ENCODE assay signal across 8 cellular contexts in the genomic region with DNA sequence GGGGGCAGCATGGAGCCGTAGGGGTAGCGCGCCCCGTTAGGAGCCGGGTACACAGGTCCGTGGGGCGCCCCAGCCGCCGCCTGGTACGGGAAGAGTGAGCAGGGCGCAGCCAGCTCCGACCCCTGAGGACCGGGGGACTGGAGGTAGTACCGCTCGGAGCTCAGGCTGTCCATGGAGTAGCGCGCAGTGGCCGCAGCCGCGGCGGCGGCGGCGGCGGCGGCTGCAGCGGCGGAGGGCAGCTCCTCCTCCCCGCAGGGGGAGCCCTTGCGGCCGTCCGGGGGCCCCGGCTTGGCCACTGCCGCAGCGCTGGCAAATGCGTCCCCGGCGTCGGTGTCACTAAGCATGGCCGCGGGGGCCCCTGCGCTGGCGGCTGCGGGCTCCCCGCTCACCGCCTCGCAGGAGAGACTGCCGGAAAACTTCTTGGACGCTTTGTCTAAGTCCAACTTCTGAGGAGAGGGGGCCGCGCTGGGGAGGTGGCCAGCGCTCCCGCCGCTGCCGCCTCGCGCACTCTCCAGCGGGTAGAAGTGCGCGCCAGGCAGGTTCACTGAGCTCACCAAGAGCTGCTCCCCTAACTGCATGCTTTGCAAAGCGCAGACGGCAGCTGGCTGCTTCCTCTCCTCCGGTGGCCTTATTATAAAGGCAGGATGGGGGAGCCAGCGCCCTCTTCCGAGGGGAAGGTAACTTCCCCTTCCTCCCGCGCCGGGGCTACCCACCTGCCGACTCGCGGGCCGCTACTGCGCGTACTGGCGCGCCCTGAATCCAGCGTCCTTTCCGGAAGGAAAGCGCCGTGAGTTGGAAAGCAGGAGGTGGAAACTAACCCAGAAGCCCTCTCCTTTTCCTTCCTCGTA. TPM values are rescaled to one million over a fixed set of nuclear protein-coding genes. Genes with fewer than 3 reads are reported as not detected.
DNase-seq lines count a peak whose midpoint lies in the region; ATAC-seq and TF ChIP-seq lines count a peak whose summit lies in the region.

A gene (minus strand): TSS at position 607 of the 848 bp plus-strand sequence. CDS start 29 bp downstream, at position 578.

- peak within 1 kb of the TSS; percentile 73; the same call in 1 of the 2 replicates for H2AFZ ChIP-seq in PC-9

- H3K27me3 ChIP-seq in CD8-positive, alpha-beta T cell (ENCODE audit: insufficient read depth, low read length): peaks cover 37% of the 10 kb centered on the region
- no peaks in the 10 kb centered on the region for H3K27me3 ChIP-seq in PC-9 (ENCODE audit: insufficient read depth, low read depth)

- peak within 1 kb of the TSS; percentile 77 for H3K27ac Mint-ChIP-seq in CD8-positive, alpha-beta T cell
- no peak within 1 kb of the TSS for H3K27ac Mint-ChIP-seq in activated T-helper 17 cell treated with anti-CD3 and anti-CD28 coated beads, Interleukin-2, amount 50 U/mL, for 72 hours

- intact Hi-C loops in CD8-positive, alpha-beta T cell (cut with DNase I, micrococcal nuclease): loop anchor here (1.0 to 10.0 kb wide), 7 partner anchors 10 to 367 kb away; no protein-coding TSS in a partner anchor
- intact Hi-C loops in PC-9 (cut with micrococcal nuclease; ENCODE audit: unreplicated experiment): no loop called here
- intact Hi-C loops in sciatic nerve (cut with DNase I): no loop called here

- no peaks in the 10 kb centered on the region for H3K9me3 ChIP-seq in CD8-positive, alpha-beta T cell (ENCODE audit: low read length)
- H3K9me3 ChIP-seq in PC-9 (ENCODE audit: insufficient read depth, low read depth): no peaks in the 10 kb centered on the region

- no peaks in the 10 kb centered on the region for H3K79me2 ChIP-seq in PC-9 (ENCODE audit: low read depth)

- H3K36me3 ChIP-seq in CD8-positive, alpha-beta T cell (ENCODE audit: insufficient read depth, low read length): peaks cover 3% of the 10 kb centered on the region
- H3K36me3 ChIP-seq in PC-9 (ENCODE audit: low read depth): no peaks in the 10 kb centered on the region

- DNase-seq in CD8-positive, alpha-beta T cell: peak; percentile 58 to 91 (median 73)
- DNase-seq in PC-9 (peak in 1 of 2 experiments; percentile 34), glomerular visceral epithelial cell (ENCODE audit: extremely low spot score) (peak; percentile 31), sciatic nerve (ENCODE audit: low spot score) (no peak), NCI-H187 treated with DMSO at 0.1 percent for 48 hours (lab: John Stamatoyannopoulos, UW) (no peak)

- H3K4me1 ChIP-seq in CD8-positive, alpha-beta T cell (ENCODE audit: insufficient read depth, low read length): peaks cover 26% of the 10 kb centered on the region
- no peaks in the 10 kb centered on the region for H3K4me1 ChIP-seq in PC-9 (replicated peaks; ENCODE audit: insufficient read depth)

- TF ChIP-seq CTCF in CD8-positive, alpha-beta T cell (IDR thresholded peaks at IDR 0.05): peak; percentile 38
- TF ChIP-seq CTCF in PC-9 (conservative IDR thresholded peaks at IDR 0.05): 0 out of 2 replicates have a peak, but pooled peaks have one; percentile 39

- no peaks in the 10 kb centered on the region for H3K9me2 ChIP-seq in PC-9 (ENCODE audit: insufficient read depth)

- H3K4me2 ChIP-seq in PC-9: peak within 1 kb of the TSS; percentile 73

- H3K4me1 Mint-ChIP-seq in CD8-positive, alpha-beta T cell (ENCODE audit: low read depth): peaks cover 51% of the 10 kb centered on the region
- H3K4me1 Mint-ChIP-seq in activated T-helper 17 cell treated with anti-CD3 and anti-CD28 coated beads, Interleukin-2, amount 50 U/mL, for 72 hours: peaks cover 8% of the 10 kb centered on the region

- H4K20me1 ChIP-seq in PC-9 (ENCODE audit: insufficient read depth): no peaks in the 10 kb centered on the region

- peaks cover 22% of the 10 kb centered on the region for H3K36me3 Mint-ChIP-seq in CD8-positive, alpha-beta T cell
- peaks cover 11% of the 10 kb centered on the region for H3K36me3 Mint-ChIP-seq in activated T-helper 17 cell treated with anti-CD3 and anti-CD28 coated beads, Interleukin-2, amount 50 U/mL, for 72 hours (ENCODE audit: low read depth)

- CTCF ChIA-PET in CD8-positive, alpha-beta T cell (lab: Charles Lee): interaction anchor here (0.6 to 7.4 kb wide), 68 partner anchors 9 to 627 kb away, joined by 3 to 79 read pairs (median 4); a partner anchor contains a TSS
- CTCF ChIA-PET in PC-9 (lab: Charles Lee): interaction anchor here (0.6 to 0.8 kb wide), 3 partner anchors 14 to 565 kb away, joined by 3 to 5 read pairs (median 3); no protein-coding TSS in a partner anchor

- peak within 1 kb of the TSS; percentile 50 for H3K27ac ChIP-seq in CD8-positive, alpha-beta T cell (ENCODE audit: low read depth, low read length)
- no peak within 1 kb of the TSS for H3K27ac ChIP-seq in PC-9

- peak within 1 kb of the TSS; percentile 93 for H3K4me3 Mint-ChIP-seq in CD8-positive, alpha-beta T cell
- H3K4me3 Mint-ChIP-seq in activated T-helper 17 cell treated with anti-CD3 and anti-CD28 coated beads, Interleukin-2, amount 50 U/mL, for 72 hours: peak within 1 kb of the TSS; percentile 73

- no peaks in the 10 kb centered on the region for H3K9me3 Mint-ChIP-seq in CD8-positive, alpha-beta T cell
- H3K9me3 Mint-ChIP-seq in activated T-helper 17 cell treated with anti-CD3 and anti-CD28 coated beads, Interleukin-2, amount 50 U/mL, for 72 hours: no peaks in the 10 kb centered on the region

- ATAC-seq in CD8-positive, alpha-beta T cell: peak; percentile 77
- ATAC-seq in GM19455 (IDR thresholded peaks at IDR 0.05; ENCODE audit: unreplicated experiment): peak; percentile 47
- peak; percentile 47 for ATAC-seq in HG03558 (IDR thresholded peaks at IDR 0.05; ENCODE audit: extremely low read depth, unreplicated experiment)
- ATAC-seq in activated T-helper 17 cell treated with anti-CD3 and anti-CD28 coated beads, Interleukin-2, amount 50 U/mL, for 72 hours (replicated peaks): peak; percentile 61
- ATAC-seq in sciatic nerve: peak; percentile 18

- H3F3A ChIP-seq in PC-9 (ENCODE audit: insufficient read depth, low read depth): no peaks in the 10 kb centered on the region

- peaks cover 36% of the 10 kb centered on the region for H3K27me3 Mint-ChIP-seq in CD8-positive, alpha-beta T cell (ENCODE audit: low read depth)
- peaks cover 57% of the 10 kb centered on the region for H3K27me3 Mint-ChIP-seq in activated T-helper 17 cell treated with anti-CD3 and anti-CD28 coated beads, Interleukin-2, amount 50 U/mL, for 72 hours

- BruUV-seq in PC-9 (replicated peaks; lab: Mats Ljungman, UMichigan): no TSS peak

- POLR2A ChIA-PET in CD8-positive, alpha-beta T cell (lab: Charles Lee): interaction anchor here (0.6 to 3.7 kb wide), 20 partner anchors 10 to 631 kb away, joined by 3 to 30 read pairs (median 4); a partner anchor contains a TSS
- POLR2A ChIA-PET in PC-9 (lab: Charles Lee; ENCODE audit: unreplicated experiment): no interaction called here

- peak within 1 kb of the TSS; percentile 73 for H3K4me3 ChIP-seq in CD8-positive, alpha-beta T cell (ENCODE audit: low read depth, low read length)
- peak within 1 kb of the TSS; percentile 54; the same call in 1 of the 2 replicates for H3K4me3 ChIP-seq in PC-9

RNA-seq across cellular contexts. Expression of the gene that starts here (rescaled TPM):
- 1 to 10 TPM; 8.6 to 8.9 TPM for total RNA-seq in CD8-positive, alpha-beta T cell
- not detected in 2 replicates for total RNA-seq in PC-9 (2021)
- under 1 TPM; 0.11 to 0.32 TPM for total RNA-seq in activated T-helper 17 cell treated with anti-CD3 and anti-CD28 coated beads, Interleukin-2, amount 50 U/mL, for 72 hours
- 0.98 TPM for total RNA-seq in sciatic nerve

Comparison
In these comparisons a context has a peak if more than half of its experiments do, and no peak if none do; other contexts are left out.
1. Peak in ATAC-seq in activated T-helper 17 cell treated with anti-CD3 and anti-CD28 coated beads, Interleukin-2, amount 50 U/mL, for 72 hours; RNA of the gene not detected or under 1 TPM.
2. Peak in ATAC-seq in sciatic nerve; RNA of the gene not detected or under 1 TPM.
3. ATAC-seq: peak in every context shown above with its lines; median percentile 77 in CD8-positive, alpha-beta T cell; 61 in activated T-helper 17 cell treated with anti-CD3 and anti-CD28 coated beads, Interleukin-2, amount 50 U/mL, for 72 hours; 47 in GM19455; 47 in HG03558; 18 in sciatic nerve.
4. DNase-seq: peak in CD8-positive, alpha-beta T cell (7 of 7) and glomerular visceral epithelial cell (single experiment); none in sciatic nerve (single experiment) and NCI-H187 treated with DMSO at 0.1 percent for 48 hours (single experiment).
5. intact Hi-C loops: an anchor here in CD8-positive, alpha-beta T cell (1.0 to 10.0 kb wide); none called in PC-9 and sciatic nerve.